21 cellular contexts compared by ENCODE assay signal in genomic region chr13:43026262-43026661, GRCh38.
"Had no signal": no experiment of that assay in that cellular context is flagged by ENCODE, and none has a peak within 500 bp of the region (broad histone marks: within the 10 kb centered on the region; RNA-seq: fewer than 3 reads in every experiment).

No MANE protein-coding gene starts in this region.

- H3K9ac ChIP-seq: parathyroid adenoma had no signal

- H3K4me3 ChIP-seq: adrenal gland, colonic mucosa, left lung, tibial artery had no signal

- ATAC-seq: activated CD4-positive, alpha-beta T cell treated with anti-CD3 and anti-CD28 coated beads for 36 hours; activated CD8-positive, alpha-beta memory T cell treated with anti-CD3 and anti-CD28 coated beads, Interleukin-2, amount 10 ng/mL, durations not matched to agents 7 days and 5 days; esophagus mucosa; left lung; naive thymus-derived CD8-positive, alpha-beta T cell had no signal

- H3K27ac Mint-ChIP-seq: activated CD4-positive, alpha-beta memory T cell treated with anti-CD3 and anti-CD28 coated beads for 36 hours; activated CD4-positive, alpha-beta T cell treated with anti-CD3 and anti-CD28 coated beads for 36 hours; activated CD8-positive, alpha-beta memory T cell treated with anti-CD3 and anti-CD28 coated beads, Interleukin-2, amount 10 ng/mL, durations not matched to agents 7 days and 5 days; activated naive CD4-positive, alpha-beta T cell treated with anti-CD3 and anti-CD28 coated beads, Interleukin-2, amount 10 ng/mL, durations not matched to agents 7 days and 5 days had no signal

- H3K27me3 ChIP-seq: adrenal gland, colonic mucosa, left lung, tibial artery had no signal

- DNase-seq: activated CD4-positive, alpha-beta memory T cell treated with anti-CD3 and anti-CD28 coated beads for 36 hours; activated CD4-positive, alpha-beta T cell treated with anti-CD3 and anti-CD28 coated beads for 36 hours; activated CD8-positive, alpha-beta memory T cell treated with anti-CD3 and anti-CD28 coated beads, Interleukin-2, amount 10 ng/mL, durations not matched to agents 7 days and 5 days; activated naive CD4-positive, alpha-beta T cell treated with anti-CD3 and anti-CD28 coated beads, Interleukin-2, amount 10 ng/mL, durations not matched to agents 7 days and 5 days; activated T-cell treated with anti-CD3 and anti-CD28 coated beads, Interleukin-2, amount 50 U/mL, for 1 hour; adrenal gland; colonic mucosa; foreskin fibroblast; hypothalamus; kidney; left lung; mammary epithelial cell; naive thymus-derived CD8-positive, alpha-beta T cell; small intestine; stimulated activated CD4-positive, alpha-beta T cell treated with anti-CD3 and anti-CD28 coated beads, Interleukin-4, amount 100 ng/mL, for 24 hours; stimulated activated naive CD4-positive, alpha-beta T cell; T1000; tibial artery had no signal

- H3K27me3 Mint-ChIP-seq: activated CD4-positive, alpha-beta memory T cell treated with anti-CD3 and anti-CD28 coated beads for 36 hours; activated CD4-positive, alpha-beta T cell treated with anti-CD3 and anti-CD28 coated beads for 36 hours; activated CD8-positive, alpha-beta memory T cell treated with anti-CD3 and anti-CD28 coated beads, Interleukin-2, amount 10 ng/mL, durations not matched to agents 7 days and 5 days; naive thymus-derived CD8-positive, alpha-beta T cell had no signal

- H3K36me3 ChIP-seq: adrenal gland, colonic mucosa, left lung, neutrophil had no signal

- H3K27ac ChIP-seq: adrenal gland, colonic mucosa, left lung, neutrophil, parathyroid adenoma, tibial artery had no signal

- H2AFZ ChIP-seq: parathyroid adenoma had no signal

- H3K4me1 ChIP-seq: colonic mucosa, parathyroid adenoma had no signal

- H3K9me3 ChIP-seq: adrenal gland, colonic mucosa, left lung, neutrophil, tibial artery had no signal

- H3K4me3 Mint-ChIP-seq: activated CD4-positive, alpha-beta memory T cell treated with anti-CD3 and anti-CD28 coated beads for 36 hours; activated CD4-positive, alpha-beta T cell treated with anti-CD3 and anti-CD28 coated beads for 36 hours; activated CD8-positive, alpha-beta memory T cell treated with anti-CD3 and anti-CD28 coated beads, Interleukin-2, amount 10 ng/mL, durations not matched to agents 7 days and 5 days; activated naive CD4-positive, alpha-beta T cell treated with anti-CD3 and anti-CD28 coated beads, Interleukin-2, amount 10 ng/mL, durations not matched to agents 7 days and 5 days had no signal

- H3K9me3 Mint-ChIP-seq: activated CD4-positive, alpha-beta memory T cell treated with anti-CD3 and anti-CD28 coated beads for 36 hours; activated naive CD4-positive, alpha-beta T cell treated with anti-CD3 and anti-CD28 coated beads, Interleukin-2, amount 10 ng/mL, durations not matched to agents 7 days and 5 days; naive thymus-derived CD8-positive, alpha-beta T cell had no signal
